ENCODE assay signal across 21 cellular contexts in the genomic region with DNA sequence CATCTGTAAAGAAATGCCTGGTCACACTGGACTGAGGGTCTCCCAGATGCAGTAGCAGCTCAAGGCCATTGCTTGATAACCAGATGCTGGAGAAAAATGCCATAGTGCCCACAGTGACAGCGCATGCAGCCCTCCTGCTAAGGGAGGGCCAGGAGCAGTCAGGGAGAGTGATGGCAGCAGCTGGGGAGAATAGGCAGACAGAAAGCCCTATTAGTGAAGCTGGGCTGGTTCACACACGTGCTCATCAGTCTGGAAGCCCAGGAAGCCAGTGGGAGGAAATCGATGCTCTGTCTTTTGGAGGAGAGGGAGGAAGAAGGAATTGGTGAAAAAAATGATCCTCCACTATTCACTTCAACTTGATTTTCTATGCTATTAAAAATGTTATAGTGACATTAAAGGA.
DNase-seq lines count a peak whose midpoint lies in the region; ATAC-seq, FAIRE-seq and TF ChIP-seq lines count a peak whose summit lies in the region.
"Had no signal": no experiment of that assay in that cellular context is flagged by ENCODE, and none has a peak within 500 bp of the region (broad histone marks: within the 10 kb centered on the region; RNA-seq: fewer than 3 reads in every experiment).

No MANE protein-coding gene starts in this region.

- no peaks in the 10 kb centered on the region for H3K27me3 Mint-ChIP-seq in activated naive CD4-positive, alpha-beta T cell treated with anti-CD3 and anti-CD28 coated beads for 36 hours (ENCODE audit: low read depth)
- peaks cover 0 to 7% of the 10 kb centered on the region in 2 donors for H3K27me3 Mint-ChIP-seq in natural killer cell (ENCODE audit: low read depth in 2 of 2)

- H3K27ac ChIP-seq in kidney (ENCODE audit: low read depth in 2 of 2, low read length in 2 of 2) (no peak overlapping the region), spleen (no peak overlapping the region), esophagus muscularis mucosa (replicated peaks in 1 of 4) (no peak overlapping the region)
- H3K27ac ChIP-seq: SJSA1 had no signal

- H3K4me3 Mint-ChIP-seq in activated naive CD4-positive, alpha-beta T cell treated with anti-CD3 and anti-CD28 coated beads for 36 hours = no peak overlapping the region
- H3K4me3 Mint-ChIP-seq in natural killer cell = no peak overlapping the region
- H3K4me3 Mint-ChIP-seq: CD8-positive, alpha-beta memory T cell had no signal

- H3K9me3 Mint-ChIP-seq in activated naive CD4-positive, alpha-beta T cell treated with anti-CD3 and anti-CD28 coated beads for 36 hours = no peaks in the 10 kb centered on the region
- H3K9me3 Mint-ChIP-seq in activated naive CD4-positive, alpha-beta T cell treated with anti-CD3 and anti-CD28 coated beads, Interleukin-2, amount 50 U/mL, for 72 hours = no peaks in the 10 kb centered on the region
- H3K9me3 Mint-ChIP-seq in natural killer cell = no peaks in the 10 kb centered on the region
- H3K9me3 Mint-ChIP-seq: CD8-positive, alpha-beta memory T cell had no signal

- H3K36me3 Mint-ChIP-seq in activated naive CD4-positive, alpha-beta T cell treated with anti-CD3 and anti-CD28 coated beads for 36 hours (ENCODE audit: low read depth) = no peaks in the 10 kb centered on the region
- no peaks in the 10 kb centered on the region for H3K36me3 Mint-ChIP-seq in activated naive CD4-positive, alpha-beta T cell treated with anti-CD3 and anti-CD28 coated beads, Interleukin-2, amount 50 U/mL, for 72 hours
- no peaks in the 10 kb centered on the region for H3K36me3 Mint-ChIP-seq in natural killer cell
- H3K36me3 Mint-ChIP-seq: CD8-positive, alpha-beta memory T cell had no signal

- CTCF ChIA-PET in activated naive CD4-positive, alpha-beta T cell treated with anti-CD3 and anti-CD28 coated beads for 36 hours (lab: Charles Lee) = interaction anchor here (0.7 kb wide), 1 partner anchor 65 kb away, joined by 4 read pairs; no protein-coding TSS in a partner anchor

- no peaks in the 10 kb centered on the region for H3K4me1 ChIP-seq in kidney (ENCODE audit: control insufficient read depth in 1 of 2, insufficient read depth in 1 of 2, low read depth in 1 of 2, low read length in 2 of 2)
- H3K4me1 ChIP-seq in spleen = no peaks in the 10 kb centered on the region
- no peaks in the 10 kb centered on the region for H3K4me1 ChIP-seq in esophagus muscularis mucosa
- H3K4me1 ChIP-seq: SJSA1 had no signal

- H3K27me3 ChIP-seq in spleen (replicated peaks in 1 of 7) = no peaks in the 10 kb centered on the region
- H3K27me3 ChIP-seq in esophagus muscularis mucosa = no peaks in the 10 kb centered on the region
- H3K27me3 ChIP-seq: SJSA1 had no signal

- TF ChIP-seq POLR2A in spleen (IDR thresholded peaks at IDR 0.05) (no peak), esophagus muscularis mucosa (IDR thresholded peaks at IDR 0.05; ENCODE audit: low read depth) (no peak)

- H3K9me3 ChIP-seq in kidney (ENCODE audit: control insufficient read depth in 1 of 2, low read length in 2 of 2) (no peaks in the 10 kb centered on the region), spleen (no peaks in the 10 kb centered on the region), esophagus muscularis mucosa (no peaks in the 10 kb centered on the region)
- H3K9me3 ChIP-seq: SJSA1 had no signal

- H3K4me3 ChIP-seq in kidney (ENCODE audit: low read length in 2 of 2) = no peak overlapping the region
- no peak overlapping the region for H3K4me3 ChIP-seq in spleen
- H3K4me3 ChIP-seq in esophagus muscularis mucosa = no peak overlapping the region
- H3K4me3 ChIP-seq: SJSA1 had no signal

- no peak for TF ChIP-seq CTCF in kidney (IDR thresholded peaks at IDR 0.05; ENCODE audit: borderline replicate concordance, extremely low read depth, insufficient read depth)
- no peak for TF ChIP-seq CTCF in spleen (IDR thresholded peaks at IDR 0.05 in 8 of 11, conservative IDR thresholded peaks at IDR 0.05 in 3 of 11)
- TF ChIP-seq CTCF in natural killer cell (IDR thresholded peaks at IDR 0.05) = no peak
- TF ChIP-seq CTCF in esophagus muscularis mucosa (IDR thresholded peaks at IDR 0.05) = no peak

- H3K36me3 ChIP-seq in kidney (ENCODE audit: control insufficient read depth in 1 of 2, insufficient read depth in 2 of 2, low read length in 2 of 2) (no peaks in the 10 kb centered on the region), spleen (no peaks in the 10 kb centered on the region), esophagus muscularis mucosa (no peaks in the 10 kb centered on the region)
- H3K36me3 ChIP-seq: SJSA1 had no signal

- intact Hi-C loops in activated naive CD4-positive, alpha-beta T cell treated with anti-CD3 and anti-CD28 coated beads for 36 hours (cut with micrococcal nuclease) = no loop called here
- intact Hi-C loops in kidney (cut with DNase I) (no loop called here), spleen (cut with DNase I; ENCODE audit: low total_unique reads) (no loop called here), natural killer cell (cut with micrococcal nuclease) (no loop called here), esophagus muscularis mucosa (cut with DNase I) (no loop called here)

- WGBS in spleen, 5 donors = 64 to 84% (median 79%) methylated on average over 3 of the region's 3 CpGs
- WGBS in esophagus muscularis mucosa = 70% methylated on average over 3 of the region's 3 CpGs

- no peak for ATAC-seq in activated naive CD4-positive, alpha-beta T cell treated with anti-CD3 and anti-CD28 coated beads, Interleukin-2, amount 50 U/mL, for 72 hours
- ATAC-seq in natural killer cell = no peak
- ATAC-seq: HepG2, Panc1 had no signal

- no peak for TF ChIP-seq EP300 in esophagus muscularis mucosa (IDR thresholded peaks at IDR 0.05)

- peak overlapping the region; percentile 60 for H3K27ac Mint-ChIP-seq in activated naive CD4-positive, alpha-beta T cell treated with anti-CD3 and anti-CD28 coated beads for 36 hours
- H3K27ac Mint-ChIP-seq in activated naive CD4-positive, alpha-beta T cell treated with anti-CD3 and anti-CD28 coated beads, Interleukin-2, amount 50 U/mL, for 72 hours = no peak overlapping the region
- H3K27ac Mint-ChIP-seq in natural killer cell = no peak overlapping the region

- no peaks in the 10 kb centered on the region for H3K4me1 Mint-ChIP-seq in activated naive CD4-positive, alpha-beta T cell treated with anti-CD3 and anti-CD28 coated beads for 36 hours (ENCODE audit: low read depth)
- no peaks in the 10 kb centered on the region for H3K4me1 Mint-ChIP-seq in natural killer cell
- H3K4me1 Mint-ChIP-seq: CD8-positive, alpha-beta memory T cell had no signal

- no peak for FAIRE-seq in kidney (lab: Jason Lieb, UNC)
- FAIRE-seq: D721Med, H54, HepG2 had no signal

- no peak for DNase-seq in activated naive CD4-positive, alpha-beta T cell treated with anti-CD3 and anti-CD28 coated beads for 36 hours
- no peak for DNase-seq in activated naive CD4-positive, alpha-beta T cell treated with anti-CD3 and anti-CD28 coated beads, Interleukin-2, amount 50 U/mL, for 72 hours (ENCODE audit: low spot score in 2 of 2)
- DNase-seq in NCI-H226 (peak; percentile 5), kidney (peak; percentile 5), spleen (peak; percentile 3), natural killer cell (no peak), NCI-H446 treated with DMSO at 0.1 percent for 48 hours (lab: John Stamatoyannopoulos, UW) (no peak), esophagus muscularis mucosa (ENCODE audit: extremely low spot score) (no peak)
- DNase-seq: C1 segment of cervical spinal cord; CD8-positive, alpha-beta memory T cell; DMS79 treated with DMSO at 0.1 percent for 48 hours; KG1; NCI-H1417; NCI-H2029 treated with DMSO at 0.1 percent for 48 hours; NCI-H510A; SW 1271 had no signal

- no peak overlapping the region for H3K9ac ChIP-seq in kidney (ENCODE audit: low read length in 2 of 2)

Comparison
In these comparisons a context has a peak if more than half of its experiments do, and no peak if none do; other contexts are left out.
1. DNase-seq: peak in NCI-H226 (single experiment), kidney (single experiment) and spleen (single experiment); none in activated naive CD4-positive, alpha-beta T cell treated with anti-CD3 and anti-CD28 coated beads for 36 hours (single experiment), activated naive CD4-positive, alpha-beta T cell treated with anti-CD3 and anti-CD28 coated beads, Interleukin-2, amount 50 U/mL, for 72 hours (0 of 2), natural killer cell (single experiment), NCI-H446 treated with DMSO at 0.1 percent for 48 hours (single experiment) and esophagus muscularis mucosa (single experiment).